In the genomic region with DNA sequence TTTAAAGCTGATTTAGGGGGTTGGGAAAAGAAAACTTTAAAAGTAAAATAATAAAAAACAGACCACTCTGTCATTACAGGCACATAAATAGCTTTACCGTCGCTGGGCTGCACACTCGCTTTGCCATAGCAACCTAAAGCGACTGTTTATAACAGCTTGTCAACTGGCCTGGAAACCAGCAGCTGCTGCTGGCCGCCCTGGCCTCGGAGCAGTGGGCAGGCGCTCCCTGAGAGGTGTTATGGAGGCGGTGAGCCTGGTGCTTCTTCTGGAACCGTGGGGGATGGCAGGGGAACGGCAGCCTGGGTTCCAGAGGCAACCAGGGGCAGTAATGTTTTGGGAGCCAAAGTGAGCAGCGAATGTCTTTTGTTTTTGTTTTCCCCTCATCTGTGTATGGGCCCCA, we compare ENCODE assay signal across 10 cellular contexts. TPM values are rescaled to one million over a fixed set of nuclear protein-coding genes. Genes with fewer than 3 reads are reported as not detected.
A peak's percentile ranks its signal among the peaks of the same experiment; 100 is the strongest.
DNase-seq lines count a peak whose midpoint lies in the region; ATAC-seq and TF ChIP-seq lines count a peak whose summit lies in the region.
"Had no signal": no experiment of that assay in that cellular context is flagged by ENCODE, and none has a peak within 500 bp of the region (broad histone marks: within the 10 kb centered on the region; RNA-seq: fewer than 3 reads in every experiment).

No MANE protein-coding gene starts in this region.

- ATAC-seq in body of pancreas (peak; percentile 74), left colon (peak; percentile 29), HG03095 (IDR thresholded peaks at IDR 0.05; ENCODE audit: unreplicated experiment) (no peak)

- DNase-seq in NCI-H1417 (lab: John Stamatoyannopoulos, UW) (peak in 2 of 3 experiments; percentile 57 to 86), body of pancreas (peak; percentile 63 to 81 (median 76)), left colon (peak in 1 of 2 donors; percentile 72), stomach (no peak), T-helper 9 cell (no peak), midbrain (lab: John Stamatoyannopoulos, UW) (no peak)
- DNase-seq in activated naive CD4-positive, alpha-beta T cell (lab: John Stamatoyannopoulos, UW) = no peak
- DNase-seq: activated CD4-positive, CD25-positive, alpha-beta regulatory T cell had no signal

- intact Hi-C loops in body of pancreas (cut with DNase I) = no loop called here
- intact Hi-C loops in left colon (cut with DNase I, micrococcal nuclease) = no loop called here
- intact Hi-C loops in stomach (cut with DNase I; ENCODE audit: low total_unique reads) = no loop called here

- WGBS in body of pancreas, 2 donors = 24 to 25% methylated on average over 11 of the region's 11 CpGs
- 43 to 71% (median 67%) methylated on average over 11 of the region's 11 CpGs for WGBS in stomach, 5 donors

- H3K4me3 ChIP-seq in body of pancreas = no peak overlapping the region
- no peak overlapping the region for H3K4me3 ChIP-seq in stomach

- peak; percentile 7 for TF ChIP-seq EP300 in stomach (IDR thresholded peaks at IDR 0.05)

- TF ChIP-seq CTCF in body of pancreas (IDR thresholded peaks at IDR 0.05) (no peak), stomach (IDR thresholded peaks at IDR 0.05) (no peak)

- H3K4me1 ChIP-seq in body of pancreas = peaks cover 54% of the 10 kb centered on the region
- H3K4me1 ChIP-seq in stomach = peaks cover 43 to 100% (median 79%) of the 10 kb centered on the region in 4 donors

- TF ChIP-seq POLR2A in body of pancreas (IDR thresholded peaks at IDR 0.05) (no peak), stomach (IDR thresholded peaks at IDR 0.05) (no peak)

- H3K27ac ChIP-seq in body of pancreas (peak overlapping the region in 1 of 4 donors; percentile 49), stomach (peak overlapping the region in 4 of 5 donors; percentile 78 to 87 (median 83))
- H3K27ac ChIP-seq: KMS-11 had no signal

- H3K9me3 ChIP-seq in body of pancreas (no peaks in the 10 kb centered on the region), stomach (no peaks in the 10 kb centered on the region)

- H3K36me3 ChIP-seq in body of pancreas (replicated peaks in 1 of 2; ENCODE audit: insufficient read depth in 1 of 2, low read depth in 2 of 2) (no peaks in the 10 kb centered on the region), stomach (no peaks in the 10 kb centered on the region)

- no peaks in the 10 kb centered on the region for H3K27me3 ChIP-seq in body of pancreas
- H3K27me3 ChIP-seq in stomach = no peaks in the 10 kb centered on the region

RNA-seq across cellular contexts. Expression of a gene that starts 45.7 kb away (rescaled TPM):
- total RNA-seq in body of pancreas (10 to 100 TPM; 27.5 to 31.3 TPM), left colon (10 to 100 TPM; 17.4 to 55.8 TPM), stomach (100 to 1,000 TPM in 2 of 5 donors, 10 to 100 TPM in 3; 38.5 to 353 (median 78.2) TPM)
- 10 to 100 TPM in 1 of 3 donors, 1 to 10 TPM in 2; 4.4 to 23.6 (median 4.8) TPM for polyA plus RNA-seq in stomach

Comparison
In these comparisons a context has a peak if more than half of its experiments do, and no peak if none do; other contexts are left out.
1. DNase-seq: peak in NCI-H1417 (2 of 3) and body of pancreas (4 of 4); none in stomach (single experiment), activated naive CD4-positive, alpha-beta T cell (0 of 4), T-helper 9 cell (single experiment) and midbrain (single experiment).